ENCODE assay signal across 7 cellular contexts in genomic region chr18:63439334-63439733, GRCh38. TPM values are rescaled to one million over a fixed set of nuclear protein-coding genes. Genes with fewer than 3 reads are reported as not detected.
DNase-seq lines count a peak whose midpoint lies in the region; ATAC-seq and TF ChIP-seq lines count a peak whose summit lies in the region.

No MANE protein-coding gene starts in this region.

- H3K9me3 Mint-ChIP-seq in activated CD8-positive, alpha-beta memory T cell treated with anti-CD3 and anti-CD28 coated beads, Interleukin-2, amount 10 ng/mL, durations not matched to agents 7 days and 5 days (ENCODE audit: low read depth) = no peaks in the 10 kb centered on the region

- H3K27me3 ChIP-seq in thoracic aorta (replicated peaks; ENCODE audit: insufficient read depth) = no peaks in the 10 kb centered on the region

- peak; percentile 80 for TF ChIP-seq CTCF in GM12872 (IDR thresholded peaks at IDR 0.05; ENCODE audit: insufficient read depth, low read depth, low read length)
- TF ChIP-seq CTCF in mucosa of descending colon (IDR thresholded peaks at IDR 0.05) = peak; percentile 69
- TF ChIP-seq CTCF in thoracic aorta (IDR thresholded peaks at IDR 0.05) = peak; percentile 74

- peak; percentile 52 for ATAC-seq in HG03460 (IDR thresholded peaks at IDR 0.05; ENCODE audit: unreplicated experiment)
- ATAC-seq in activated CD8-positive, alpha-beta memory T cell treated with anti-CD3 and anti-CD28 coated beads, Interleukin-2, amount 10 ng/mL, durations not matched to agents 7 days and 5 days = peak; percentile 60
- peak; percentile 81 for ATAC-seq in mucosa of descending colon
- peak; percentile 75 for ATAC-seq in thoracic aorta (ENCODE audit: insufficient number of reproducible peaks, low FRiP score, low read depth)

- H3K27me3 Mint-ChIP-seq in activated CD8-positive, alpha-beta memory T cell treated with anti-CD3 and anti-CD28 coated beads, Interleukin-2, amount 10 ng/mL, durations not matched to agents 7 days and 5 days = peaks cover 46% of the 10 kb centered on the region

- H3K4me3 ChIP-seq in mucosa of descending colon = no peak overlapping the region
- no peak overlapping the region for H3K4me3 ChIP-seq in thoracic aorta

- no peak overlapping the region for H3K27ac Mint-ChIP-seq in activated CD8-positive, alpha-beta memory T cell treated with anti-CD3 and anti-CD28 coated beads, Interleukin-2, amount 10 ng/mL, durations not matched to agents 7 days and 5 days

- peak overlapping the region; percentile 5 for H3K27ac ChIP-seq in epithelial cell of prostate
- no peak overlapping the region for H3K27ac ChIP-seq in thoracic aorta

- CTCF ChIA-PET in activated CD8-positive, alpha-beta memory T cell treated with anti-CD3 and anti-CD28 coated beads, Interleukin-2, amount 10 ng/mL, durations not matched to agents 7 days and 5 days (lab: Charles Lee) = interaction anchor here (0.6 to 8.2 kb wide), 33 partner anchors 9 to 1087 kb away, joined by 3 to 79 read pairs (median 4); partner anchors contain the start of gene VPS4B

- no peak overlapping the region for H3K4me3 Mint-ChIP-seq in activated CD8-positive, alpha-beta memory T cell treated with anti-CD3 and anti-CD28 coated beads, Interleukin-2, amount 10 ng/mL, durations not matched to agents 7 days and 5 days

- peaks cover 4% of the 10 kb centered on the region for H3K4me1 Mint-ChIP-seq in activated CD8-positive, alpha-beta memory T cell treated with anti-CD3 and anti-CD28 coated beads, Interleukin-2, amount 10 ng/mL, durations not matched to agents 7 days and 5 days

- no peaks in the 10 kb centered on the region for H3K4me1 ChIP-seq in mucosa of descending colon (ENCODE audit: low read depth)
- H3K4me1 ChIP-seq in thoracic aorta (ENCODE audit: control insufficient read depth in 1 of 2, low read depth in 2 of 2) = peaks cover under 1 to 20% of the 10 kb centered on the region in 2 donors

- no peaks in the 10 kb centered on the region for H3K36me3 Mint-ChIP-seq in activated CD8-positive, alpha-beta memory T cell treated with anti-CD3 and anti-CD28 coated beads, Interleukin-2, amount 10 ng/mL, durations not matched to agents 7 days and 5 days

- H3K9me3 ChIP-seq in mucosa of descending colon (no peaks in the 10 kb centered on the region), thoracic aorta (no peaks in the 10 kb centered on the region)

- no peaks in the 10 kb centered on the region for H3K36me3 ChIP-seq in mucosa of descending colon (ENCODE audit: low read depth)
- no peaks in the 10 kb centered on the region for H3K36me3 ChIP-seq in thoracic aorta

- intact Hi-C loops in mucosa of descending colon (cut with DNase I, micrococcal nuclease) = loop anchor here (5.0 to 10.0 kb wide), 2 partner anchors 295 to 422 kb away; no protein-coding TSS in a partner anchor

- peak; percentile 79 for DNase-seq in NCI-H82 (lab: John Stamatoyannopoulos, UW)
- DNase-seq in activated CD8-positive, alpha-beta memory T cell treated with anti-CD3 and anti-CD28 coated beads, Interleukin-2, amount 10 ng/mL, durations not matched to agents 7 days and 5 days = peak; percentile 55
- no peak for DNase-seq in epithelial cell of prostate (ENCODE audit: low read depth, low spot score)
- DNase-seq in mucosa of descending colon = peak in 1 of 3 donors; percentile 65
- DNase-seq in thoracic aorta (ENCODE audit: low spot score) = no peak

RNA-seq across cellular contexts. Expression of gene VPS4B, which starts 17.1 kb away (rescaled TPM):
- total RNA-seq in activated CD8-positive, alpha-beta memory T cell treated with anti-CD3 and anti-CD28 coated beads, Interleukin-2, amount 10 ng/mL, durations not matched to agents 7 days and 5 days = 10 to 100 TPM; 63.3 to 64.8 TPM
- total RNA-seq in mucosa of descending colon (100 to 1,000 TPM in 2 of 3 donors, 10 to 100 TPM in 1; 83.8 to 167 (median 116) TPM), thoracic aorta (10 to 100 TPM; 25.5 to 49.9 TPM)

RNA-seq across cellular contexts. Expression of gene SERPINB5, which starts 37.4 kb away (rescaled TPM):
- total RNA-seq in activated CD8-positive, alpha-beta memory T cell treated with anti-CD3 and anti-CD28 coated beads, Interleukin-2, amount 10 ng/mL, durations not matched to agents 7 days and 5 days = not detected
- 1 to 10 TPM in 2 of 3 donors, under 1 TPM in 1; 0.63 to 2.6 (median 2.3) TPM for total RNA-seq in mucosa of descending colon
- total RNA-seq in thoracic aorta = under 1 TPM; 0.41 to 0.63 TPM

Comparison
In these comparisons a context has a peak if more than half of its experiments do, and no peak if none do; other contexts are left out.
1. DNase-seq: peak in NCI-H82 (single experiment) and activated CD8-positive, alpha-beta memory T cell treated with anti-CD3 and anti-CD28 coated beads, Interleukin-2, amount 10 ng/mL, durations not matched to agents 7 days and 5 days (single experiment); none in epithelial cell of prostate (single experiment) and thoracic aorta (single experiment).
2. Peak in every context shown above with its lines, with median percentiles within 50 percentile points of each other: CTCF ChIP-seq and ATAC-seq.